Comparison of ENCODE assay signal across 9 cellular contexts in the genomic region with DNA sequence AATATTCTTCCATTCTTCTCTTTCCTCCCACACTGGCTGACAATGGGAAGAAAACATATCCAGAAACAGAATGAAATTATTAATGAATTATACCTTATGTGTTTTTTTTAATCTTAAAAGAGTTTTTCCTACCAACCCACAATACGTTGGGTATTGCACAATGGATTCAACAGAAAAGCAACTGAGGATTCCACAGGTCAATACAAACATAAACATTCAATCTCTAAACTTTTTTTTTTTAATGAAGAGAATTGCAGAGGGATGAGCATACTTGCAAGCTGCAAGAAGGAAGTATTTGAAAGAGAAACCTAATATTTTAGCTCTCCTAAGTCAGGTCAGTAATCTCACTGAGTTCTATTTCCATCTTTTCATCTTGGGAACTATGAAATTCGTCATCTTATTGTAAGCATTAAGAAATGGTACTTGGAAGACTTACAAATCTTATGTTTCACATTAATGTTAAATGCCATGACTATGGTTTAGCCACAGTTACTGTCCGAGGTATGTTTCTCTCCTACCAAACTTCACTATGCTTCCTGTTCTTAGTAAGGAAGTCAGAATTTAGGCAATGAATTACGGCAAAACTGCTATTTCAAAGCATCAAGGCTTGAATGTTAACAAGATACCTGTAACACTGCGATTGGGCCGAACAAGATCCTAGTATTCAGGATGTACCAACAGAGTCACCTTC.
DNase-seq lines count a peak whose midpoint lies in the region; ATAC-seq and TF ChIP-seq lines count a peak whose summit lies in the region.
"Had no signal": no experiment of that assay in that cellular context is flagged by ENCODE, and none has a peak within 500 bp of the region (broad histone marks: within the 10 kb centered on the region; RNA-seq: fewer than 3 reads in every experiment).

No MANE protein-coding gene starts in this region.

- no peak overlapping the region for H2AFZ ChIP-seq in DND-41 (ENCODE audit: low read depth, low read length)
- no peak overlapping the region for H2AFZ ChIP-seq in GM23338
- no peak overlapping the region for H2AFZ ChIP-seq in neural progenitor cell (replicated peaks)

- no peaks in the 10 kb centered on the region for H3K36me3 Mint-ChIP-seq in GM23338 (ENCODE audit: low read depth)
- no peaks in the 10 kb centered on the region for H3K36me3 Mint-ChIP-seq in activated naive CD4-positive, alpha-beta T cell treated with anti-CD3 and anti-CD28 coated beads, Interleukin-2, amount 50 U/mL, for 72 hours
- no peaks in the 10 kb centered on the region for H3K36me3 Mint-ChIP-seq in natural killer cell
- no peaks in the 10 kb centered on the region for H3K36me3 Mint-ChIP-seq in neural progenitor cell

- H3K4me3 Mint-ChIP-seq in GM23338 (no peak overlapping the region), natural killer cell (peak overlapping the region; percentile 47), neural progenitor cell (no peak overlapping the region)

- H3K27me3 Mint-ChIP-seq in GM23338 (ENCODE audit: insufficient read depth, low read depth, poor library complexity), result peaks cover 3% of the 10 kb centered on the region
- H3K27me3 Mint-ChIP-seq in natural killer cell (ENCODE audit: low read depth in 2 of 2), result no peaks in the 10 kb centered on the region
- H3K27me3 Mint-ChIP-seq in neural progenitor cell (ENCODE audit: insufficient read depth, low read depth), result no peaks in the 10 kb centered on the region

- H3K9ac ChIP-seq in DND-41 (ENCODE audit: low read depth, low read length) (no peak overlapping the region), neural progenitor cell (no peak overlapping the region)

- ATAC-seq in DND-41 (ENCODE audit: insufficient read depth, low read depth) (no peak), GM23338 (no peak), natural killer cell (no peak)
- ATAC-seq in activated naive CD4-positive, alpha-beta T cell treated with anti-CD3 and anti-CD28 coated beads, Interleukin-2, amount 50 U/mL, for 72 hours, result no peak

- no peaks in the 10 kb centered on the region for H3K9me2 ChIP-seq in GM23338 (ENCODE audit: insufficient read depth)

- H3K36me3 ChIP-seq in DND-41 (ENCODE audit: insufficient read depth, low read length) (no peaks in the 10 kb centered on the region), GM23338 (ENCODE audit: insufficient read depth) (no peaks in the 10 kb centered on the region), neural progenitor cell (no peaks in the 10 kb centered on the region), ascending aorta (no peaks in the 10 kb centered on the region), prostate gland (no peaks in the 10 kb centered on the region)

- H4K20me1 ChIP-seq in DND-41 (ENCODE audit: insufficient read depth, low read length), result no peaks in the 10 kb centered on the region
- no peaks in the 10 kb centered on the region for H4K20me1 ChIP-seq in GM23338 (replicated peaks; ENCODE audit: insufficient read depth)
- H4K20me1 ChIP-seq in neural progenitor cell (ENCODE audit: low read depth), result peaks cover 3% of the 10 kb centered on the region

- H3K4me1 ChIP-seq in DND-41 (ENCODE audit: insufficient read depth, low read length) (peaks cover 49% of the 10 kb centered on the region), GM23338 (ENCODE audit: insufficient read depth) (peaks cover 59% of the 10 kb centered on the region), neural progenitor cell (peaks cover 23% of the 10 kb centered on the region), ascending aorta (peaks cover 12 to 64% of the 10 kb centered on the region in 2 donors), prostate gland (replicated peaks) (peaks cover 6% of the 10 kb centered on the region)

- TF ChIP-seq CTCF in DND-41 (IDR thresholded peaks at IDR 0.05; ENCODE audit: borderline replicate concordance, extremely low read depth, low read length, poor library complexity, severe bottlenecking) (no peak), GM23338 (conservative IDR thresholded peaks at IDR 0.05; ENCODE audit: low read depth in 2 of 2) (no peak), natural killer cell (IDR thresholded peaks at IDR 0.05) (no peak), neural progenitor cell (IDR thresholded peaks at IDR 0.05) (no peak), ascending aorta (IDR thresholded peaks at IDR 0.05) (no peak), prostate gland (IDR thresholded peaks at IDR 0.05) (no peak)

- DNase-seq in DND-41 (no peak), GM23338 (ENCODE audit: low spot score) (no peak), natural killer cell (no peak), neural progenitor cell (ENCODE audit: low spot score) (no peak), ascending aorta (ENCODE audit: low spot score in 2 of 2) (no peak), prostate gland (ENCODE audit: low spot score) (no peak)
- no peak for DNase-seq in activated naive CD4-positive, alpha-beta T cell treated with anti-CD3 and anti-CD28 coated beads, Interleukin-2, amount 50 U/mL, for 72 hours (ENCODE audit: low spot score in 2 of 2)
- no peak for DNase-seq in stimulated activated CD4-positive, alpha-beta T cell treated with anti-CD3 and anti-CD28 coated beads, Interleukin-4, amount 100 ng/mL, for 4 hours
- DNase-seq: NK-92 treated with Interleukin-12 subunit alpha and Interleukin-12 subunit beta, amount 100 ng/mL, for 24 hours had no signal

- whole genome bisulfite sequencing in prostate gland, result 80% methylated on average over 6 of the region's 6 CpGs

- H3K4me3 ChIP-seq in DND-41 (ENCODE audit: low read depth in 1 of 2, low read length in 2 of 2), result no peak overlapping the region
- no peak overlapping the region for H3K4me3 ChIP-seq in GM23338
- H3K4me3 ChIP-seq in neural progenitor cell, result no peak overlapping the region
- no peak overlapping the region for H3K4me3 ChIP-seq in ascending aorta
- H3K4me3 ChIP-seq in prostate gland, result no peak overlapping the region

- H3K79me2 ChIP-seq in DND-41 (ENCODE audit: insufficient read depth, low read length) (no peaks in the 10 kb centered on the region), GM23338 (replicated peaks; ENCODE audit: insufficient read depth) (peaks cover 5% of the 10 kb centered on the region; the same call in 1 of the 2 replicates), neural progenitor cell (ENCODE audit: low read depth) (no peaks in the 10 kb centered on the region)

- no peak for TF ChIP-seq POLR2A in prostate gland (IDR thresholded peaks at IDR 0.05)

- H3K9me3 ChIP-seq in DND-41 (ENCODE audit: insufficient read depth, low read length, severe bottlenecking) (no peaks in the 10 kb centered on the region), neural progenitor cell (ENCODE audit: low read depth) (no peaks in the 10 kb centered on the region), ascending aorta (no peaks in the 10 kb centered on the region), prostate gland (no peaks in the 10 kb centered on the region)

- H3F3A ChIP-seq in GM23338 (replicated peaks; ENCODE audit: low read depth) (no peaks in the 10 kb centered on the region), neural progenitor cell (ENCODE audit: low read depth) (peaks cover 23% of the 10 kb centered on the region)

- H3K27me3 ChIP-seq in DND-41 (ENCODE audit: insufficient read depth, low read length, poor library complexity) (no peaks in the 10 kb centered on the region), GM23338 (ENCODE audit: insufficient read depth) (no peaks in the 10 kb centered on the region), neural progenitor cell (no peaks in the 10 kb centered on the region), ascending aorta (no peaks in the 10 kb centered on the region), prostate gland (replicated peaks; ENCODE audit: insufficient read depth) (no peaks in the 10 kb centered on the region)

- peak overlapping the region; percentile 11; the same call in 1 of the 2 replicates for H3K27ac Mint-ChIP-seq in GM23338
- peak overlapping the region; percentile 99 to 100 for H3K27ac Mint-ChIP-seq in activated naive CD4-positive, alpha-beta T cell treated with anti-CD3 and anti-CD28 coated beads, Interleukin-2, amount 50 U/mL, for 72 hours
- peak overlapping the region; percentile 93 for H3K27ac Mint-ChIP-seq in natural killer cell
- H3K27ac Mint-ChIP-seq in neural progenitor cell, result no peak overlapping the region

- intact Hi-C loops in natural killer cell (cut with micrococcal nuclease), result loop anchor here (5.0 kb wide), 1 partner anchor 43 kb away; no protein-coding TSS in a partner anchor
- intact Hi-C loops in ascending aorta (cut with DNase I), result no loop called here
- intact Hi-C loops in prostate gland (cut with DNase I), result no loop called here

- peaks cover 66% of the 10 kb centered on the region for H3K4me1 Mint-ChIP-seq in GM23338
- peaks cover 44 to 60% of the 10 kb centered on the region in 2 donors for H3K4me1 Mint-ChIP-seq in natural killer cell
- H3K4me1 Mint-ChIP-seq in neural progenitor cell, result peaks cover 56% of the 10 kb centered on the region

- peak overlapping the region; percentile 71; the same call in 1 of the 2 replicates for H3K27ac ChIP-seq in DND-41 (ENCODE audit: low read length)
- H3K27ac ChIP-seq in GM23338 (ENCODE audit: low read depth), result no peak overlapping the region; the same call in 1 of the 2 replicates
- H3K27ac ChIP-seq in neural progenitor cell, result no peak overlapping the region
- H3K27ac ChIP-seq in ascending aorta, result peak overlapping the region in 1 of 2 donors; percentile 8
- no peak overlapping the region for H3K27ac ChIP-seq in prostate gland

- H3K4me2 ChIP-seq in DND-41 (ENCODE audit: insufficient read depth, low read length) (peak overlapping the region; percentile 66; the same call in 1 of the 2 replicates), GM23338 (no peak overlapping the region), neural progenitor cell (no peak overlapping the region)

- H3K9me3 Mint-ChIP-seq in GM23338, result no peaks in the 10 kb centered on the region
- H3K9me3 Mint-ChIP-seq in activated naive CD4-positive, alpha-beta T cell treated with anti-CD3 and anti-CD28 coated beads, Interleukin-2, amount 50 U/mL, for 72 hours, result no peaks in the 10 kb centered on the region
- H3K9me3 Mint-ChIP-seq in natural killer cell, result no peaks in the 10 kb centered on the region
- no peaks in the 10 kb centered on the region for H3K9me3 Mint-ChIP-seq in neural progenitor cell

TF ChIP-seq in GM23338, 12 proteins besides CTCF, POLR2A, EP300 and RAD21 (continues in another document):
- TF ChIP-seq JUNB (IDR thresholded peaks at IDR 0.05; ENCODE audit: unreplicated experiment) (no peak), POLR2AphosphoS5 (IDR thresholded peaks at IDR 0.05; ENCODE audit: low read depth) (no peak)
